ENCODE assay signal across 8 cellular contexts in genomic region chr9:137227057-137227852, GRCh38. TPM values are rescaled to one million over a fixed set of nuclear protein-coding genes. Genes with fewer than 3 reads are reported as not detected.
A peak's percentile ranks its signal among the peaks of the same experiment; 100 is the strongest.
DNase-seq lines count a peak whose midpoint lies in the region; ATAC-seq and TF ChIP-seq lines count a peak whose summit lies in the region.

Gene RNF224 (plus strand): TSS chr9:137227502. CDS start chr9:137228336, 834 bp downstream.

- H3K27me3 ChIP-seq in lung (ENCODE audit: control insufficient read depth, insufficient read depth) = peaks cover 6% of the 10 kb centered on the region

- DNase-seq in AG04449 (ENCODE audit: low read depth, low spot score) (no peak), GM20000 (ENCODE audit: low spot score) (peak; percentile 88), NCI-H510A (lab: John Stamatoyannopoulos, UW) (peak; percentile 42), dedifferentiated amniotic fluid mesenchymal stem cell (ENCODE audit: extremely low spot score) (peak; percentile 51), lung (ENCODE audit: low spot score) (peak; percentile 88)
- DNase-seq in activated CD4-positive, alpha-beta T cell treated with anti-CD3 and anti-CD28 coated beads, Interleukin-2, amount 50 U/mL, for 24 hours (ENCODE audit: low read depth in 1 of 2, low spot score in 1 of 2) = peak; percentile 61 to 74
- peak; percentile 70 for DNase-seq in stimulated activated CD8-positive, alpha-beta memory T cell treated with anti-CD3 and anti-CD28 coated beads, Interleukin-15, amount 100 ng/mL, for 1 hour (ENCODE audit: low read depth)

- ATAC-seq in lung (ENCODE audit: insufficient read depth, low FRiP score) (no peak), GM19351 (IDR thresholded peaks at IDR 0.05; ENCODE audit: unreplicated experiment) (no peak)

- TF ChIP-seq CTCF in AG04449 (IDR thresholded peaks at IDR 0.05; ENCODE audit: insufficient read depth, low read length, missing control alignments) = peak; percentile 93
- TF ChIP-seq CTCF in GM20000 (IDR thresholded peaks at IDR 0.05; ENCODE audit: extremely low read depth, missing control alignments) = peak; percentile 94
- peak; percentile 93 for TF ChIP-seq CTCF in lung (IDR thresholded peaks at IDR 0.05; ENCODE audit: control extremely low read depth, extremely low read depth)

- no peaks in the 10 kb centered on the region for H3K36me3 ChIP-seq in lung (ENCODE audit: control insufficient read depth in 2 of 2, insufficient read depth in 2 of 2, low read length in 2 of 2)

- CTCF ChIA-PET in AG04449 (lab: Yijun Ruan, JAX) = interaction anchor here (0.9 to 6.6 kb wide), 27 partner anchors 8 to 192 kb away, joined by 3 to 139 read pairs (median 5); partner anchors contain the start of genes ANAPC2, DPP7, NPDC1 and SAPCD2

- no peak within 1 kb of the TSS for H3K4me3 ChIP-seq in AG04449 (ENCODE audit: low read depth, low read length)
- H3K4me3 ChIP-seq in lung = no peak within 1 kb of the TSS

- 30 to 41% methylated on average over 25 of the region's 25 CpGs for WGBS in lung, 2 donors

- H3K4me1 ChIP-seq in lung (ENCODE audit: control insufficient read depth in 2 of 2, insufficient read depth in 2 of 2, low read length in 2 of 2) = peaks cover 3 to 9% of the 10 kb centered on the region in 2 donors

- H3K27ac ChIP-seq in lung (ENCODE audit: low read depth in 1 of 2, low read length in 1 of 2) = peak within 1 kb of the TSS in 1 of 2 donors; percentile 89

- peaks cover 0 to 3% of the 10 kb centered on the region in 2 donors for H3K9me3 ChIP-seq in lung (ENCODE audit: control insufficient read depth in 2 of 2, insufficient read depth in 1 of 2, low read length in 1 of 2)

- POLR2A ChIA-PET in AG04449 (lab: Yijun Ruan, JAX) = interaction anchor here (1.0 to 2.5 kb wide), 5 partner anchors 13 to 181 kb away, joined by 3 to 14 read pairs (median 4); partner anchors contain the start of genes ANAPC2, SSNA1 and TUBB4B

RNA-seq across cellular contexts. Expression of gene RNF224, which starts in this region (rescaled TPM):
- 1 to 10 TPM in 1 of 2 donors, under 1 TPM in 1; 0.52 to 1.1 TPM for total RNA-seq in lung
- polyA plus RNA-seq in lung = 1 to 10 TPM in 1 of 2 donors, under 1 TPM in 1; 0.24 to 1.1 TPM
